1 cellular context compared by ENCODE assay signal in the genomic region with DNA sequence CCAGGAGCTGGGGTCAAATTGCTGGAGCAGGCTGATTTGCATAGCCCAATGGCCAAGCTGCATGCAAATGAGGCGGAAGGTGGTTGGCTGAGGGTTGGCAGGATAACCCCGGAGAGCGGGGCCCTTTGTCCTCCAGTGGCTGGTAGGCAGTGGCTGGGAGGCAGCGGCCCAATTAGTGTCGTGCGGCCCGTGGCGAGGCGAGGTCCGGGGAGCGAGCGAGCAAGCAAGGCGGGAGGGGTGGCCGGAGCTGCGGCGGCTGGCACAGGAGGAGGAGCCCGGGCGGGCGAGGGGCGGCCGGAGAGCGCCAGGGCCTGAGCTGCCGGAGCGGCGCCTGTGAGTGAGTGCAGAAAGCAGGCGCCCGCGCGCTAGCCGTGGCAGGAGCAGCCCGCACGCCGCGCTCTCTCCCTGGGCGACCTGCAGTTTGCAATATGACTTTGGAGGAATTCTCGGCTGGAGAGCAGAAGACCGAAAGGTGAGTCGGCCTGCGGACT.
TF ChIP-seq lines count a peak whose summit lies in the region.

A gene with protein sequence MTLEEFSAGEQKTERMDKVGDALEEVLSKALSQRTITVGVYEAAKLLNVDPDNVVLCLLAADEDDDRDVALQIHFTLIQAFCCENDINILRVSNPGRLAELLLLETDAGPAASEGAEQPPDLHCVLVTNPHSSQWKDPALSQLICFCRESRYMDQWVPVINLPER (plus strand): TSS at position 135 of the 491 bp plus-strand sequence. CDS start 294 bp downstream, at position 429.

TF ChIP-seq in K562, 482 proteins besides CTCF, POLR2A, EP300 and RAD21 (continued from another document and continues in another):
- TF ChIP-seq ZBTB11 (CRISPR knock-in tag; IDR thresholded peaks at IDR 0.05) (no peak; a peak in 1 of 6 replicates), MTA2 (IDR thresholded peaks at IDR 0.05; ENCODE audit: low read depth) (no peak), SAFB (IDR thresholded peaks at IDR 0.05; ENCODE audit: borderline replicate concordance, low read depth, low read length) (no peak), FOXM1 (IDR thresholded peaks at IDR 0.05; ENCODE audit: low read depth) (no peak), FOXM1 (CRISPR knock-in tag; IDR thresholded peaks at IDR 0.05; ENCODE audit: low read depth) (peak; percentile 89), MCM3 (IDR thresholded peaks at IDR 0.05) (no peak), PATZ1 (CRISPR knock-in tag; IDR thresholded peaks at IDR 0.05; ENCODE audit: borderline replicate concordance) (no peak), TBL1XR1 (IDR thresholded peaks at IDR 0.05; ENCODE audit: low read length in 2 of 2) (no peak; a peak in 1 of 4 replicates), SRSF3 (IDR thresholded peaks at IDR 0.05; ENCODE audit: insufficient read depth, low read length) (no peak), ZNF239 (CRISPR knock-in tag; IDR thresholded peaks at IDR 0.05) (no peak), WHSC1 (IDR thresholded peaks at IDR 0.05; ENCODE audit: low read length) (no peak), ZBED1 (IDR thresholded peaks at IDR 0.05) (no peak; the same call in none of the 2 replicates), ZNF764 (CRISPR knock-in tag; IDR thresholded peaks at IDR 0.05; ENCODE audit: low read depth) (no peak; the same call in 1 of the 2 replicates), MGA (IDR thresholded peaks at IDR 0.05) (no peak), LARP7 (IDR thresholded peaks at IDR 0.05) (no peak), TEAD4 (IDR thresholded peaks at IDR 0.05; ENCODE audit: low read length) (0 out of 2 replicates have a peak, but pooled peaks have one; percentile 6), TEAD4 (CRISPR knock-in tag; IDR thresholded peaks at IDR 0.05; ENCODE audit: borderline replicate concordance) (no peak), PHB2 (IDR thresholded peaks at IDR 0.05; ENCODE audit: low read depth) (no peak), BDP1 (IDR thresholded peaks at IDR 0.05; ENCODE audit: insufficient read depth, insufficient read length) (no peak), SOX6 (IDR thresholded peaks at IDR 0.05) (peak; percentile 77), EZH2 (IDR thresholded peaks at IDR 0.05; ENCODE audit: borderline replicate concordance, low read depth, low read length) (no peak), NFRKB (IDR thresholded peaks at IDR 0.05; ENCODE audit: low read depth) (no peak), FIP1L1 (IDR thresholded peaks at IDR 0.05; ENCODE audit: low read depth, low read length, poor library complexity, severe bottlenecking) (peak; percentile 85), NR2C1 (IDR thresholded peaks at IDR 0.05) (no peak), NR2C1 (tag; IDR thresholded peaks at IDR 0.05) (0 out of 2 replicates have a peak, but pooled peaks have one; percentile 26), FOS (IDR thresholded peaks at IDR 0.05; ENCODE audit: extremely low read depth, insufficient read length) (peak; percentile 56), ZNF77 (CRISPR knock-in tag; IDR thresholded peaks at IDR 0.05) (no peak), FOXA1 (IDR thresholded peaks at IDR 0.05; ENCODE audit: borderline replicate concordance) (no peak)
- TF ChIP-seq, protein P1, sequence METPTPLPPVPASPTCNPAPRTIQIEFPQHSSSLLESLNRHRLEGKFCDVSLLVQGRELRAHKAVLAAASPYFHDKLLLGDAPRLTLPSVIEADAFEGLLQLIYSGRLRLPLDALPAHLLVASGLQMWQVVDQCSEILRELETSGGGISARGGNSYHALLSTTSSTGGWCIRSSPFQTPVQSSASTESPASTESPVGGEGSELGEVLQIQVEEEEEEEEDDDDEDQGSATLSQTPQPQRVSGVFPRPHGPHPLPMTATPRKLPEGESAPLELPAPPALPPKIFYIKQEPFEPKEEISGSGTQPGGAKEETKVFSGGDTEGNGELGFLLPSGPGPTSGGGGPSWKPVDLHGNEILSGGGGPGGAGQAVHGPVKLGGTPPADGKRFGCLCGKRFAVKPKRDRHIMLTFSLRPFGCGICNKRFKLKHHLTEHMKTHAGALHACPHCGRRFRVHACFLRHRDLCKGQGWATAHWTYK (CRISPR knock-in tag; IDR thresholded peaks at IDR 0.05) = peak; percentile 95
- TF ChIP-seq, protein P2, sequence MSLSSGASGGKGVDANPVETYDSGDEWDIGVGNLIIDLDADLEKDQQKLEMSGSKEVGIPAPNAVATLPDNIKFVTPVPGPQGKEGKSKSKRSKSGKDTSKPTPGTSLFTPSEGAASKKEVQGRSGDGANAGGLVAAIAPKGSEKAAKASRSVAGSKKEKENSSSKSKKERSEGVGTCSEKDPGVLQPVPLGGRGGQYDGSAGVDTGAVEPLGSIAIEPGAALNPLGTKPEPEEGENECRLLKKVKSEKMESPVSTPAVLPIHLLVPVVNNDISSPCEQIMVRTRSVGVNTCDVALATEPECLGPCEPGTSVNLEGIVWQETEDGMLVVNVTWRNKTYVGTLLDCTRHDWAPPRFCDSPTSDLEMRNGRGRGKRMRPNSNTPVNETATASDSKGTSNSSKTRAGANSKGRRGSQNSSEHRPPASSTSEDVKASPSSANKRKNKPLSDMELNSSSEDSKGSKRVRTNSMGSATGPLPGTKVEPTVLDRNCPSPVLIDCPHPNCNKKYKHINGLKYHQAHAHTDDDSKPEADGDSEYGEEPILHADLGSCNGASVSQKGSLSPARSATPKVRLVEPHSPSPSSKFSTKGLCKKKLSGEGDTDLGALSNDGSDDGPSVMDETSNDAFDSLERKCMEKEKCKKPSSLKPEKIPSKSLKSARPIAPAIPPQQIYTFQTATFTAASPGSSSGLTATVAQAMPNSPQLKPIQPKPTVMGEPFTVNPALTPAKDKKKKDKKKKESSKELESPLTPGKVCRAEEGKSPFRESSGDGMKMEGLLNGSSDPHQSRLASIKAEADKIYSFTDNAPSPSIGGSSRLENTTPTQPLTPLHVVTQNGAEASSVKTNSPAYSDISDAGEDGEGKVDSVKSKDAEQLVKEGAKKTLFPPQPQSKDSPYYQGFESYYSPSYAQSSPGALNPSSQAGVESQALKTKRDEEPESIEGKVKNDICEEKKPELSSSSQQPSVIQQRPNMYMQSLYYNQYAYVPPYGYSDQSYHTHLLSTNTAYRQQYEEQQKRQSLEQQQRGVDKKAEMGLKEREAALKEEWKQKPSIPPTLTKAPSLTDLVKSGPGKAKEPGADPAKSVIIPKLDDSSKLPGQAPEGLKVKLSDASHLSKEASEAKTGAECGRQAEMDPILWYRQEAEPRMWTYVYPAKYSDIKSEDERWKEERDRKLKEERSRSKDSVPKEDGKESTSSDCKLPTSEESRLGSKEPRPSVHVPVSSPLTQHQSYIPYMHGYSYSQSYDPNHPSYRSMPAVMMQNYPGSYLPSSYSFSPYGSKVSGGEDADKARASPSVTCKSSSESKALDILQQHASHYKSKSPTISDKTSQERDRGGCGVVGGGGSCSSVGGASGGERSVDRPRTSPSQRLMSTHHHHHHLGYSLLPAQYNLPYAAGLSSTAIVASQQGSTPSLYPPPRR (CRISPR knock-in tag; IDR thresholded peaks at IDR 0.05; ENCODE audit: borderline replicate concordance) = no peak
- TF ChIP-seq, protein P3, sequence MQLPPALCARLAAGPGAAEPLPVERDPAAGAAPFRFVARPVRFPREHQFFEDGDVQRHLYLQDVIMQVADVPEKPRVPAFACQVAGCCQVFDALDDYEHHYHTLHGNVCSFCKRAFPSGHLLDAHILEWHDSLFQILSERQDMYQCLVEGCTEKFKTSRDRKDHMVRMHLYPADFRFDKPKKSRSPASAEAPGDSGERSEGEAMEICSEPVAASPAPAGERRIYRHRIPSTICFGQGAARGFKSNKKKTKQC (CRISPR knock-in tag; IDR thresholded peaks at IDR 0.05) = peak; percentile 88
